In genomic region chr3:120726784-120727183, GRCh38 we compare ENCODE assay signal across 19 cellular contexts.
A peak's percentile ranks its signal among the peaks of the same experiment; 100 is the strongest.
DNase-seq lines count a peak whose midpoint lies in the region; ATAC-seq and TF ChIP-seq lines count a peak whose summit lies in the region.
"Had no signal": no experiment of that assay in that cellular context is flagged by ENCODE, and none has a peak within 500 bp of the region (broad histone marks: within the 10 kb centered on the region; RNA-seq: fewer than 3 reads in every experiment).

No MANE protein-coding gene starts in this region.

- H3K27me3 ChIP-seq in adipocyte (replicated peaks; ENCODE audit: control insufficient read depth, insufficient read depth, low read length), result no peaks in the 10 kb centered on the region

- H3K9me3 ChIP-seq in adipocyte (ENCODE audit: control insufficient read depth, low read length), result no peaks in the 10 kb centered on the region

- ATAC-seq in HG03457 (IDR thresholded peaks at IDR 0.05; ENCODE audit: unreplicated experiment) (no peak), HG02623 (IDR thresholded peaks at IDR 0.05; ENCODE audit: unreplicated experiment) (no peak)
- ATAC-seq: PC-3 had no signal

- H3K4me1 ChIP-seq in adipocyte (ENCODE audit: control insufficient read depth, insufficient read depth, low read length), result no peaks in the 10 kb centered on the region

- H3K36me3 ChIP-seq in adipocyte (ENCODE audit: control insufficient read depth, insufficient read depth, low read length, severe bottlenecking), result peaks cover 21% of the 10 kb centered on the region

- no peak overlapping the region for H3K9ac ChIP-seq in adipocyte (ENCODE audit: low read length)
- H3K9ac ChIP-seq: KMS-11 had no signal

- H3K4me3 ChIP-seq in adipocyte (ENCODE audit: low read length) (no peak overlapping the region), fibroblast of pulmonary artery (replicated peaks; ENCODE audit: low read depth, low read length) (no peak overlapping the region)

- DNase-seq in AG08395 (ENCODE audit: low spot score) (peak; percentile 21), GM03348 (ENCODE audit: low spot score) (peak; percentile 64), adipocyte (ENCODE audit: low read depth) (peak; percentile 27), fibroblast of pulmonary artery (ENCODE audit: low read depth) (peak; percentile 23), SHP77 treated with DMSO at 0.1 percent for 48 hours (lab: John Stamatoyannopoulos, UW) (no peak), iPS-NIHi11 (ENCODE audit: low spot score) (no peak)
- DNase-seq: C1 segment of cervical spinal cord, DMS79, GOT3, MV-4-11, NCI-H1694 treated with DMSO at 0.1 percent for 48 hours, NCI-H345, NCI-H526, PC-3, RPMI8226, SIG-M5 had no signal

- no peak for TF ChIP-seq CTCF in fibroblast of pulmonary artery (IDR thresholded peaks at IDR 0.05; ENCODE audit: low read length, missing control alignments)

Comparison
In these comparisons a context has a peak if more than half of its experiments do, and no peak if none do; other contexts are left out.
1. DNase-seq: peak in AG08395 (single experiment), GM03348 (single experiment), adipocyte (single experiment) and fibroblast of pulmonary artery (single experiment); none in SHP77 treated with DMSO at 0.1 percent for 48 hours (single experiment) and iPS-NIHi11 (single experiment).